Comparison of ENCODE assay signal across 19 cellular contexts in genomic region chr6:129203190-129203900, GRCh38.
"Had no signal": no experiment of that assay in that cellular context is flagged by ENCODE, and none has a peak within 500 bp of the region (broad histone marks: within the 10 kb centered on the region; RNA-seq: fewer than 3 reads in every experiment).

No MANE protein-coding gene starts in this region.

- ATAC-seq: activated T-cell treated with anti-CD3 and anti-CD28 coated beads, Interleukin-2, amount 50 U/mL, for 72 hours; gastroesophageal sphincter; lower lobe of right lung; right cardiac atrium had no signal

- H3K27me3 ChIP-seq: ascending aorta, colonic mucosa, gastroesophageal sphincter, hepatocyte, neutrophil, transverse colon had no signal

- H2AFZ ChIP-seq: hepatocyte had no signal

- H3K4me1 ChIP-seq: ascending aorta, colonic mucosa, gastroesophageal sphincter, lower lobe of right lung, transverse colon had no signal

- H3K4me3 ChIP-seq: ascending aorta, colonic mucosa, gastroesophageal sphincter, hepatocyte, lower lobe of right lung, transverse colon had no signal

- H3K36me3 ChIP-seq: ascending aorta, colonic mucosa, gastroesophageal sphincter, lower lobe of right lung, neutrophil, transverse colon had no signal

- DNase-seq: activated CD4-positive, alpha-beta memory T cell treated with anti-CD3 and anti-CD28 coated beads, Interleukin-2, amount 10 ng/mL, durations not matched to agents 7 days and 5 days; activated CD4-positive, alpha-beta T cell treated with anti-CD3 and anti-CD28 coated beads for 1 hour; activated CD8-positive, alpha-beta memory T cell treated with anti-CD3 and anti-CD28 coated beads, Interleukin-2, amount 50 U/mL, for 4 hours; activated naive CD8-positive, alpha-beta T cell treated with anti-CD3 and anti-CD28 coated beads, Interleukin-2, amount 10 ng/mL, durations not matched to agents 7 days and 5 days; activated T-cell treated with anti-CD3 and anti-CD28 coated beads, Interleukin-2, amount 50 U/mL, for 72 hours; colonic mucosa; kidney glomerular epithelial cell; lower lobe of right lung; midbrain; naive B cell; right cardiac atrium; stimulated activated CD4-positive, alpha-beta T cell treated with anti-CD3 and anti-CD28 coated beads, Interleukin-1b, Interleukin-23, amount 100 ng/mL, for 48 hours; stimulated activated naive CD4-positive, alpha-beta T cell; substantia nigra; transverse colon had no signal

- H3K4me2 ChIP-seq: hepatocyte had no signal

- H3K9me3 ChIP-seq: ascending aorta, colonic mucosa, gastroesophageal sphincter, lower lobe of right lung, neutrophil, transverse colon had no signal

- H3K27ac ChIP-seq: ascending aorta, colonic mucosa, gastroesophageal sphincter, hepatocyte, lower lobe of right lung, neutrophil, transverse colon had no signal
